ENCODE assay signal across 23 cellular contexts in the genomic region with DNA sequence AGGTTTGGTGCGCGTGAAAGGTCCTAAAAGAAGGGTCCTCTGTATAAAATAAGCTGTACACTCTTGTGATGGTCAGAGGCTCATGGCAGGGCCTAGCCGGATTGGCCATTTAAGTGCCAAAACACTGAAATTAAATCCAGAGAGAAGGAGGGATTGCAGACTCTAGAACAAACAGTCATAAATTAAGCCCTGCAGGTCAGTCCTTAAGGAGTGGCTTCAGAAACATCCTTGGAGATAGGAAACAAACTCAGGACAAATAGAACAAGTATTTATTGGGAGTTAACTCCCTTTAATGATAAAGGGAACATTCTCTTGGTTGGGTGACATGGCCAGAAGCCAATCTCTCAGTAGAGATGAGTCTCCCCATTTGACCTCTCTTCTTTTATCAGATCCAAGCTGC.
"Had no signal": no experiment of that assay in that cellular context is flagged by ENCODE, and none has a peak within 500 bp of the region (broad histone marks: within the 10 kb centered on the region; RNA-seq: fewer than 3 reads in every experiment).

No MANE protein-coding gene starts in this region.

- DNase-seq: activated CD4-positive, alpha-beta memory T cell treated with anti-CD3 and anti-CD28 coated beads, Interleukin-2, amount 10 ng/mL, durations not matched to agents 7 days and 5 days; activated CD4-positive, alpha-beta T cell treated with anti-CD3 and anti-CD28 coated beads for 48 hours; activated CD4-positive, CD25-positive, alpha-beta regulatory T cell; activated CD8-positive, alpha-beta memory T cell treated with anti-CD3 and anti-CD28 coated beads, Interleukin-2, amount 10 ng/mL, durations not matched to agents 7 days and 5 days; activated naive CD4-positive, alpha-beta T cell; activated naive CD8-positive, alpha-beta T cell treated with anti-CD3 and anti-CD28 coated beads for 36 hours; amygdala; cortex of kidney; effector CD4-positive, alpha-beta T cell; heart left ventricle; left ventricle myocardium superior; naive thymus-derived CD4-positive, alpha-beta T cell; pancreas; stimulated activated CD4-positive, alpha-beta T cell treated with anti-CD3 and anti-CD28 coated beads, Interleukin-4, amount 100 ng/mL, for 4 hours; T-cell; thyroid gland had no signal

- FAIRE-seq: pancreas, urothelium cell line had no signal

- H3K36me3 ChIP-seq: breast epithelium, gastroesophageal sphincter, heart left ventricle, neutrophil, pancreas, thyroid gland had no signal

- ATAC-seq: activated CD8-positive, alpha-beta memory T cell treated with anti-CD3 and anti-CD28 coated beads, Interleukin-2, amount 10 ng/mL, durations not matched to agents 7 days and 5 days; esophagus mucosa; gastroesophageal sphincter; naive thymus-derived CD4-positive, alpha-beta T cell; sciatic nerve; stimulated activated memory B cell treated with anti-CD40 and anti-IgM and Interleukin-4, amounts not matched to agents 10 μg/mL and 1 μg/mL and 100 μg/mL, for 72 hours; T-cell had no signal

- H3K9me3 ChIP-seq: breast epithelium, gastroesophageal sphincter, heart left ventricle, neutrophil, pancreas, thyroid gland had no signal

- H3K27ac ChIP-seq: breast epithelium, gastroesophageal sphincter, heart left ventricle, neutrophil, pancreas, thyroid gland had no signal

- H3K4me1 ChIP-seq: breast epithelium, thyroid gland had no signal

- H3K27me3 ChIP-seq: breast epithelium, gastroesophageal sphincter, heart left ventricle, neutrophil, pancreas, thyroid gland had no signal

- H3K4me3 ChIP-seq: breast epithelium, gastroesophageal sphincter, heart left ventricle, pancreas, thyroid gland had no signal
